In the genomic region with DNA sequence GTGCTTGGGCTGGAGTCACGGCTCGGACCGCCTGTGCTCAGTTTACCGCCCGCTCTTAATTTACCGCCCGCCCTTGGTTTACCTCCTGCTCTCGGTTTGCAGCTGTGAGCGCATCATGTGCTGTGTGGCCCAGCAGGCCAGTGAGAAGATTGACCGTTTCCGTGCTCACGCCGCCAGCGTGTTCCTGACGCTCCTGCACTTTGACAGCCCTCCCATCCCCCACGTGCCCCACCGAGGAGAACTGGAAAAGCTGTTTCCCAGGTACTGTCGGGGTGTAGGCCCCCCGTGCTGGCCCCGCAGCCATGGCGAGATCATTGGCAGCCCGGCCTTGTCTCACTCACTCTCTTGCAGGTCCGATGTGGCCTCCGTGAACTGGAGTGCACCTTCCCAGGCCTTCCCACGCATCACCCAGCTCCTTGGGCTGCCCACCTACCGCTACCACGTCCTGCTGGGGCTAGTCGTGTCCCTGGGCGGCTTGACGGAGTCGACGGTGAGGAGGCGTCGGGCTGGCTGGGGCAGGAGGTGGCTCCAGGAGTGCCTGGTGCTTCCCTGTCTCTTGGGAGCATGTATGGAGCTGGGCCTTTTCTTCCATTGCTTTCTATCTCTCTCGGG, we compare ENCODE assay signal across 16 cellular contexts.
A peak's percentile ranks its signal among the peaks of the same experiment; 100 is the strongest.
DNase-seq lines count a peak whose midpoint lies in the region; ATAC-seq and TF ChIP-seq lines count a peak whose summit lies in the region.
"Had no signal": no experiment of that assay in that cellular context is flagged by ENCODE, and none has a peak within 500 bp of the region (broad histone marks: within the 10 kb centered on the region; RNA-seq: fewer than 3 reads in every experiment).

No MANE protein-coding gene starts in this region.

- H3K27ac ChIP-seq in lower lobe of right lung = no peak overlapping the region

- no peaks in the 10 kb centered on the region for H3K27me3 ChIP-seq in lower lobe of right lung (ENCODE audit: low read depth)

- no peaks in the 10 kb centered on the region for H3K27me3 Mint-ChIP-seq in activated naive CD4-positive, alpha-beta T cell treated with anti-CD3 and anti-CD28 coated beads, Interleukin-2, amount 10 ng/mL, durations not matched to agents 7 days and 5 days
- H3K27me3 Mint-ChIP-seq in activated naive CD4-positive, alpha-beta T cell treated with anti-CD3 and anti-CD28 coated beads for 36 hours (ENCODE audit: low read depth) = no peaks in the 10 kb centered on the region
- no peaks in the 10 kb centered on the region for H3K27me3 Mint-ChIP-seq in central memory CD8-positive, alpha-beta T cell

- peak; percentile 8 for DNase-seq in activated naive CD4-positive, alpha-beta T cell treated with anti-CD3 and anti-CD28 coated beads, Interleukin-2, amount 10 ng/mL, durations not matched to agents 7 days and 5 days
- DNase-seq in activated naive CD4-positive, alpha-beta T cell treated with anti-CD3 and anti-CD28 coated beads for 36 hours = no peak
- DNase-seq in central memory CD8-positive, alpha-beta T cell (ENCODE audit: low spot score in 2 of 2) = no peak
- peak; percentile 37 for DNase-seq in lower lobe of right lung
- peak; percentile 47 for DNase-seq in sciatic nerve (ENCODE audit: low spot score)
- DNase-seq in NOMO-1 (lab: John Stamatoyannopoulos, UW; ENCODE audit: unreplicated experiment in 2 of 2) = no peak
- DNase-seq in GM13977 (ENCODE audit: low spot score) = no peak
- DNase-seq: C1 segment of cervical spinal cord, H9, Karpas-422, MM.1S, NCI-H1417, NCI-H2029, NCI-H2171 treated with DMSO at 0.1 percent for 48 hours, NCI-H774 had no signal

- CTCF ChIA-PET in activated naive CD4-positive, alpha-beta T cell treated with anti-CD3 and anti-CD28 coated beads, Interleukin-2, amount 10 ng/mL, durations not matched to agents 7 days and 5 days (lab: Charles Lee) = no interaction called here
- CTCF ChIA-PET in activated naive CD4-positive, alpha-beta T cell treated with anti-CD3 and anti-CD28 coated beads for 36 hours (lab: Charles Lee) = interaction anchor here (0.7 kb wide), 1 partner anchor 11 kb away, joined by 3 read pairs; no protein-coding TSS in a partner anchor

- H3K4me3 Mint-ChIP-seq in activated naive CD4-positive, alpha-beta T cell treated with anti-CD3 and anti-CD28 coated beads, Interleukin-2, amount 10 ng/mL, durations not matched to agents 7 days and 5 days = no peak overlapping the region
- H3K4me3 Mint-ChIP-seq in activated naive CD4-positive, alpha-beta T cell treated with anti-CD3 and anti-CD28 coated beads for 36 hours = no peak overlapping the region
- H3K4me3 Mint-ChIP-seq in central memory CD8-positive, alpha-beta T cell = no peak overlapping the region
- H3K4me3 Mint-ChIP-seq: H9 had no signal

- no peak for ATAC-seq in central memory CD8-positive, alpha-beta T cell (replicated peaks; ENCODE audit: extremely low read depth, poor library complexity, severe bottlenecking)
- ATAC-seq in lower lobe of right lung (no peak), sciatic nerve (no peak), HG03571 (IDR thresholded peaks at IDR 0.05; ENCODE audit: unreplicated experiment) (no peak)

- in situ Hi-C loops in GM13977 (cut with MboI; ENCODE audit: low pct_unique_long_range_greater_than_20kb, low sequenced_read_pairs, unreplicated experiment) = no loop called here

- H3K27ac Mint-ChIP-seq in activated naive CD4-positive, alpha-beta T cell treated with anti-CD3 and anti-CD28 coated beads, Interleukin-2, amount 10 ng/mL, durations not matched to agents 7 days and 5 days = no peak overlapping the region
- no peak overlapping the region for H3K27ac Mint-ChIP-seq in activated naive CD4-positive, alpha-beta T cell treated with anti-CD3 and anti-CD28 coated beads for 36 hours
- H3K27ac Mint-ChIP-seq in central memory CD8-positive, alpha-beta T cell (ENCODE audit: low read depth) = peak overlapping the region; percentile 41

- H3K4me3 ChIP-seq in lower lobe of right lung = no peak overlapping the region

- no peaks in the 10 kb centered on the region for H3K9me3 Mint-ChIP-seq in activated naive CD4-positive, alpha-beta T cell treated with anti-CD3 and anti-CD28 coated beads, Interleukin-2, amount 10 ng/mL, durations not matched to agents 7 days and 5 days
- no peaks in the 10 kb centered on the region for H3K9me3 Mint-ChIP-seq in activated naive CD4-positive, alpha-beta T cell treated with anti-CD3 and anti-CD28 coated beads for 36 hours
- H3K9me3 Mint-ChIP-seq in central memory CD8-positive, alpha-beta T cell = no peaks in the 10 kb centered on the region
- H3K9me3 Mint-ChIP-seq: H9 had no signal

- H3K4me1 ChIP-seq in lower lobe of right lung = no peaks in the 10 kb centered on the region

- H3K9me3 ChIP-seq in lower lobe of right lung = no peaks in the 10 kb centered on the region

- no peaks in the 10 kb centered on the region for H3K4me1 Mint-ChIP-seq in activated naive CD4-positive, alpha-beta T cell treated with anti-CD3 and anti-CD28 coated beads, Interleukin-2, amount 10 ng/mL, durations not matched to agents 7 days and 5 days
- H3K4me1 Mint-ChIP-seq in activated naive CD4-positive, alpha-beta T cell treated with anti-CD3 and anti-CD28 coated beads for 36 hours (ENCODE audit: low read depth) = no peaks in the 10 kb centered on the region
- no peaks in the 10 kb centered on the region for H3K4me1 Mint-ChIP-seq in central memory CD8-positive, alpha-beta T cell
- H3K4me1 Mint-ChIP-seq: H9 had no signal

- H3K36me3 ChIP-seq in lower lobe of right lung = peaks cover 98% of the 10 kb centered on the region

- TF ChIP-seq CTCF in lower lobe of right lung (IDR thresholded peaks at IDR 0.05) = no peak
- no peak for TF ChIP-seq CTCF in GM13977 (IDR thresholded peaks at IDR 0.05; ENCODE audit: extremely low read depth, insufficient read depth, missing control alignments)

- H3K36me3 Mint-ChIP-seq in activated naive CD4-positive, alpha-beta T cell treated with anti-CD3 and anti-CD28 coated beads, Interleukin-2, amount 10 ng/mL, durations not matched to agents 7 days and 5 days = peaks cover 49% of the 10 kb centered on the region
- peaks cover 23% of the 10 kb centered on the region for H3K36me3 Mint-ChIP-seq in activated naive CD4-positive, alpha-beta T cell treated with anti-CD3 and anti-CD28 coated beads for 36 hours (ENCODE audit: low read depth)
- H3K36me3 Mint-ChIP-seq in central memory CD8-positive, alpha-beta T cell (ENCODE audit: insufficient read depth) = peaks cover 41% of the 10 kb centered on the region

- intact Hi-C loops in activated naive CD4-positive, alpha-beta T cell treated with anti-CD3 and anti-CD28 coated beads for 36 hours (cut with micrococcal nuclease) = no loop called here
- intact Hi-C loops in lower lobe of right lung (cut with DNase I) = no loop called here
- intact Hi-C loops in sciatic nerve (cut with DNase I) = no loop called here

Comparison
In these comparisons a context has a peak if more than half of its experiments do, and no peak if none do; other contexts are left out.
1. DNase-seq: peak in activated naive CD4-positive, alpha-beta T cell treated with anti-CD3 and anti-CD28 coated beads, Interleukin-2, amount 10 ng/mL, durations not matched to agents 7 days and 5 days (single experiment), lower lobe of right lung (single experiment) and sciatic nerve (single experiment); none in activated naive CD4-positive, alpha-beta T cell treated with anti-CD3 and anti-CD28 coated beads for 36 hours (single experiment), central memory CD8-positive, alpha-beta T cell (0 of 2), NOMO-1 (0 of 2) and GM13977 (single experiment).